ENCODE assay signal across 20 cellular contexts in genomic region chr13:65889368-65889767, GRCh38.
DNase-seq lines count a peak whose midpoint lies in the region; ATAC-seq, FAIRE-seq and TF ChIP-seq lines count a peak whose summit lies in the region.
"Had no signal": no experiment of that assay in that cellular context is flagged by ENCODE, and none has a peak within 500 bp of the region (broad histone marks: within the 10 kb centered on the region; RNA-seq: fewer than 3 reads in every experiment).

No MANE protein-coding gene starts in this region.

- ATAC-seq in GM12878, result no peak
- no peak for ATAC-seq in stimulated activated naive CD8-positive, alpha-beta T cell treated with anti-CD3 and anti-CD28 coated beads, Interleukin-15, Interleukin-2, amounts not matched to agents 100 U/mL and 50 U/mL, for 24 hours
- ATAC-seq in GM18517 (IDR thresholded peaks at IDR 0.05; ENCODE audit: unreplicated experiment), result no peak
- ATAC-seq: A549, HepG2 had no signal

- no TSS peak for BruUV-seq in GM12878 (replicated peaks; lab: Mats Ljungman, UMichigan)

- H3K4me1 ChIP-seq in GM12878 (ENCODE audit: control insufficient read depth, insufficient read depth, low read length), result no peaks in the 10 kb centered on the region
- H3K4me1 ChIP-seq: A549 had no signal

- no peaks in the 10 kb centered on the region for H3K27me3 ChIP-seq in GM12878 (replicated peaks in 1 of 2; ENCODE audit: control insufficient read depth in 2 of 2, insufficient read depth in 2 of 2, low read length in 1 of 2)

- intact Hi-C loops in GM12878 (cut with micrococcal nuclease; ENCODE audit: unreplicated experiment), result no loop called here
- intact Hi-C loops in activated naive CD4-positive, alpha-beta T cell treated with anti-CD3 and anti-CD28 coated beads for 36 hours (cut with micrococcal nuclease), result no loop called here

- H3K4me3 ChIP-seq in GM12878, result no peak overlapping the region
- H3K4me3 ChIP-seq: A549 had no signal

- no peak for TF ChIP-seq CTCF in GM12878 (IDR thresholded peaks at IDR 0.05 in 2 of 3, conservative IDR thresholded peaks at IDR 0.05 in 1 of 3; ENCODE audit: control insufficient read depth in 2 of 3, extremely low read depth in 1 of 3, insufficient read depth in 1 of 3, low read depth in 3 of 3, low read length in 3 of 3)

- RAD21 ChIA-PET in GM12878 (lab: Charles Lee; ENCODE audit: unreplicated experiment), result no interaction called here

- under 1% methylated on average over 5 of the region's 5 CpGs for WGBS in GM12878 (ENCODE audit: insufficient coverage, insufficient replicate concordance, low lambda C conversion rate, missing lambda C conversion rate)

- peaks cover 2% of the 10 kb centered on the region for H3K9me3 Mint-ChIP-seq in activated naive CD4-positive, alpha-beta T cell treated with anti-CD3 and anti-CD28 coated beads for 36 hours

- H3K9ac ChIP-seq in GM12878 (ENCODE audit: control insufficient read depth, insufficient read depth, low read length), result no peak overlapping the region
- H3K9ac ChIP-seq: KMS-11 had no signal

- DNase-seq in EL, result peak; percentile 24
- DNase-seq in NCI-H226, result peak; percentile 15
- no peak for DNase-seq in GM12878 (ENCODE audit: low read depth, low spot score)
- DNase-seq in iris pigment epithelial cell (ENCODE audit: low read depth), result peak; percentile 34
- no peak for DNase-seq in activated naive CD4-positive, alpha-beta T cell treated with anti-CD3 and anti-CD28 coated beads for 36 hours
- no peak for DNase-seq in stimulated activated naive CD8-positive, alpha-beta T cell treated with anti-CD3 and anti-CD28 coated beads, Interleukin-15, Interleukin-2, amounts not matched to agents 100 U/mL and 50 U/mL, for 24 hours
- DNase-seq in T-helper 2 cell, result no peak
- DNase-seq: DMS79, GDM1, NCI-H1417, NCI-H187 treated with DMSO at 0.1 percent for 48 hours, NCI-H2227 treated with DMSO at 0.1 percent for 48 hours, NCI-H524 had no signal

- no peaks in the 10 kb centered on the region for H3K36me3 ChIP-seq in GM12878 (ENCODE audit: control insufficient read depth in 2 of 2, insufficient read depth in 2 of 2, low read length in 1 of 2)

- H4K20me1 ChIP-seq in GM12878 (ENCODE audit: control insufficient read depth, insufficient read depth), result no peaks in the 10 kb centered on the region

- H3K27ac Mint-ChIP-seq in activated naive CD4-positive, alpha-beta T cell treated with anti-CD3 and anti-CD28 coated beads for 36 hours, result no peak overlapping the region

- no peak overlapping the region for H3K27ac ChIP-seq in GM12878 (ENCODE audit: control insufficient read depth, insufficient read depth)
- H3K27ac ChIP-seq: A549, C4-2B, KMS-11, RWPE1 had no signal

- no peak overlapping the region for H3K4me3 Mint-ChIP-seq in activated naive CD4-positive, alpha-beta T cell treated with anti-CD3 and anti-CD28 coated beads for 36 hours

- no peak for TF ChIP-seq RAD21 in GM12878 (IDR thresholded peaks at IDR 0.05; ENCODE audit: insufficient read depth, low read depth, low read length)

- peak; percentile 61 for FAIRE-seq in GM12878 (lab: Jason Lieb, UNC)
- FAIRE-seq: A549, H1, HepG2 had no signal

- H2AFZ ChIP-seq in GM12878 (ENCODE audit: control insufficient read depth, low read depth, low read length), result no peak overlapping the region

- TF ChIP-seq POLR2A in GM12878 (IDR thresholded peaks at IDR 0.05; ENCODE audit: low read depth, low read length), result no peak

- H3K79me2 ChIP-seq in GM12878 (ENCODE audit: control insufficient read depth, insufficient read depth, low read length), result no peaks in the 10 kb centered on the region

- H3K9me3 ChIP-seq in GM12878 (replicated peaks; ENCODE audit: control insufficient read depth, insufficient read depth, low read length), result no peaks in the 10 kb centered on the region
- H3K9me3 ChIP-seq: A549 had no signal

- no peaks in the 10 kb centered on the region for H3K27me3 Mint-ChIP-seq in activated naive CD4-positive, alpha-beta T cell treated with anti-CD3 and anti-CD28 coated beads for 36 hours (ENCODE audit: low read depth)

- no peak overlapping the region for H3K4me2 ChIP-seq in GM12878 (ENCODE audit: control insufficient read depth, insufficient read depth)
- H3K4me2 ChIP-seq: A549, KMS-11 had no signal

- no peak for TF ChIP-seq EP300 in GM12878 (IDR thresholded peaks at IDR 0.05; ENCODE audit: borderline replicate concordance in 1 of 2, control insufficient read depth in 1 of 2, low read depth in 2 of 2, low read length in 2 of 2)

- POLR2A ChIA-PET in GM12878 (lab: Charles Lee), result no interaction called here

- in situ Hi-C loops in GM12878 (cut with MboI), result no loop called here

- H3K36me3 Mint-ChIP-seq in activated naive CD4-positive, alpha-beta T cell treated with anti-CD3 and anti-CD28 coated beads for 36 hours (ENCODE audit: low read depth), result no peaks in the 10 kb centered on the region

- CTCF ChIA-PET in GM12878 (lab: Yijun Ruan, JAX), result no interaction called here
- CTCF ChIA-PET in activated naive CD4-positive, alpha-beta T cell treated with anti-CD3 and anti-CD28 coated beads for 36 hours (lab: Charles Lee), result no interaction called here

- no peaks in the 10 kb centered on the region for H3K4me1 Mint-ChIP-seq in activated naive CD4-positive, alpha-beta T cell treated with anti-CD3 and anti-CD28 coated beads for 36 hours (ENCODE audit: low read depth)

- SMC1A ChIA-PET in GM12878 (lab: Charles Lee; ENCODE audit: uncharacterized antibody, unreplicated experiment), result no interaction called here

TF ChIP-seq in GM12878, 131 proteins besides CTCF, POLR2A, EP300 and RAD21:
- no peak for TF ChIP-seq SPI1 (IDR thresholded peaks at IDR 0.05; ENCODE audit: borderline replicate concordance, insufficient read depth, low read depth, low read length)
- TF ChIP-seq, protein P1, sequence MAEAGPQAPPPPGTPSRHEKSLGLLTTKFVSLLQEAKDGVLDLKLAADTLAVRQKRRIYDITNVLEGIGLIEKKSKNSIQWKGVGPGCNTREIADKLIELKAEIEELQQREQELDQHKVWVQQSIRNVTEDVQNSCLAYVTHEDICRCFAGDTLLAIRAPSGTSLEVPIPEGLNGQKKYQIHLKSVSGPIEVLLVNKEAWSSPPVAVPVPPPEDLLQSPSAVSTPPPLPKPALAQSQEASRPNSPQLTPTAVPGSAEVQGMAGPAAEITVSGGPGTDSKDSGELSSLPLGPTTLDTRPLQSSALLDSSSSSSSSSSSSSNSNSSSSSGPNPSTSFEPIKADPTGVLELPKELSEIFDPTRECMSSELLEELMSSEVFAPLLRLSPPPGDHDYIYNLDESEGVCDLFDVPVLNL (IDR thresholded peaks at IDR 0.05; ENCODE audit: low read depth, low read length), result no peak
- TF ChIP-seq CUX1 (IDR thresholded peaks at IDR 0.05; ENCODE audit: insufficient replicate concordance, low read depth, low read length), result no peak
- no peak for TF ChIP-seq CHD4 (IDR thresholded peaks at IDR 0.05)
- no peak for TF ChIP-seq PBX3 (IDR thresholded peaks at IDR 0.05; ENCODE audit: insufficient replicate concordance, low read depth, low read length)
- no peak for TF ChIP-seq NRF1 (conservative IDR thresholded peaks at IDR 0.05; ENCODE audit: low read depth, low read length)
- TF ChIP-seq EED (IDR thresholded peaks at IDR 0.05; ENCODE audit: low read depth), result no peak
- TF ChIP-seq POLR2AphosphoS2 (IDR thresholded peaks at IDR 0.05; ENCODE audit: low read depth, low read length), result no peak

Comparison
In these comparisons a context has a peak if more than half of its experiments do, and no peak if none do; other contexts are left out.
1. DNase-seq: peak in EL (single experiment), NCI-H226 (single experiment) and iris pigment epithelial cell (single experiment); none in GM12878 (single experiment), activated naive CD4-positive, alpha-beta T cell treated with anti-CD3 and anti-CD28 coated beads for 36 hours (single experiment), stimulated activated naive CD8-positive, alpha-beta T cell treated with anti-CD3 and anti-CD28 coated beads, Interleukin-15, Interleukin-2, amounts not matched to agents 100 U/mL and 50 U/mL, for 24 hours (single experiment) and T-helper 2 cell (0 of 5).